In the genomic region with DNA sequence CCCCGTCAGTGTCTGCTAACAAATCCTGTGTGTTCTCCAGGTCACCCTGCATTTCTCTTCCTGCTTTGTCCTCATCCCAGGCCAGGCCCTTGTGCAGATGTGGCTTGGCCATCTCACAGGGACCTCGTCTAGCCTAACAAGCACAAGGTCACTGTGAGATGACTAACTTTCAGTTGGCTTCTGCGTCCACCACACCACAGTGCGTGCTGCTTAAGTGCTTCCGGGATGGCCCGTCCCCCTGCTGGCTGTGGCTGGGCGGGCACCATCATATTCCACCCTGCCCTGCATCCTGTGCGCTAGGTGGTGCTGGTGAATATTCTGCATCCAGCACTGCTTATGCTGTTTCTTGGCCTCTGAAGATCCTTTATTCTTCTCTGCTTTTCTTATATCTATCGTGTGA, we compare ENCODE assay signal across 10 cellular contexts. TPM values are rescaled to one million over a fixed set of nuclear protein-coding genes. Genes with fewer than 3 reads are reported as not detected.
A peak's percentile ranks its signal among the peaks of the same experiment; 100 is the strongest.
DNase-seq lines count a peak whose midpoint lies in the region; ATAC-seq, FAIRE-seq and TF ChIP-seq lines count a peak whose summit lies in the region.
"Had no signal": no experiment of that assay in that cellular context is flagged by ENCODE, and none has a peak within 500 bp of the region (broad histone marks: within the 10 kb centered on the region; RNA-seq: fewer than 3 reads in every experiment).

No MANE protein-coding gene starts in this region.

- no peak overlapping the region for H3K23ac ChIP-seq in IMR-90 (ENCODE audit: low read depth, low read length)

- H3K36me3 ChIP-seq in IMR-90 (ENCODE audit: control insufficient read depth, insufficient read depth, low read length) = peaks cover 27% of the 10 kb centered on the region

- H3K4me1 ChIP-seq in IMR-90 (ENCODE audit: control insufficient read depth, insufficient read depth, low read length) = peaks cover 16% of the 10 kb centered on the region

- no peaks in the 10 kb centered on the region for H4K20me1 ChIP-seq in IMR-90 (ENCODE audit: insufficient read depth, low read length)

- no peak overlapping the region for H4K91ac ChIP-seq in IMR-90 (ENCODE audit: insufficient read depth, low read depth, low read length)

- no peak overlapping the region for H3K4me3 Mint-ChIP-seq in central memory CD8-positive, alpha-beta T cell
- H3K4me3 Mint-ChIP-seq in neural crest cell = peak overlapping the region; percentile 21
- H3K4me3 Mint-ChIP-seq: T-cell had no signal

- H3K27ac Mint-ChIP-seq in central memory CD8-positive, alpha-beta T cell (ENCODE audit: low read depth) = peak overlapping the region; percentile 57
- H3K27ac Mint-ChIP-seq in neural crest cell (ENCODE audit: unreplicated experiment) = no peak overlapping the region
- H3K27ac Mint-ChIP-seq: T-cell had no signal

- H3K14ac ChIP-seq in IMR-90 (replicated peaks; ENCODE audit: low read depth, low read length) = no peak overlapping the region

- no peak overlapping the region for H2AK9ac ChIP-seq in IMR-90 (replicated peaks; ENCODE audit: low read depth, low read length, poor library complexity)

- ATAC-seq in IMR-90 (ENCODE audit: low read depth) = no peak
- no peak for ATAC-seq in central memory CD8-positive, alpha-beta T cell (replicated peaks; ENCODE audit: extremely low read depth, poor library complexity, severe bottlenecking)
- ATAC-seq in GM21786 (IDR thresholded peaks at IDR 0.05; ENCODE audit: unreplicated experiment) = no peak
- no peak for ATAC-seq in left lobe of liver
- no peak for ATAC-seq in GM19395 (IDR thresholded peaks at IDR 0.05; ENCODE audit: unreplicated experiment)

- no peak overlapping the region for H2AK5ac ChIP-seq in IMR-90 (ENCODE audit: low read depth, low read length)

- peaks cover 0 to 7% of the 10 kb centered on the region in 2 experiments; a peak in 1 of 4 replicates for H3K79me1 ChIP-seq in IMR-90 (ENCODE audit: low read depth in 1 of 2, low read length in 2 of 2)

- H3K18ac ChIP-seq in IMR-90 (ENCODE audit: low read depth, low read length) = no peak overlapping the region

- TF ChIP-seq CTCF in GM12864 (IDR thresholded peaks at IDR 0.05; ENCODE audit: low read depth, low read length, missing control alignments) (peak; percentile 10), IMR-90 (conservative IDR thresholded peaks at IDR 0.05; ENCODE audit: low read depth, low read length) (peak; percentile 49), neural crest cell (conservative IDR thresholded peaks at IDR 0.05) (peak; percentile 65)

- peak overlapping the region; percentile 34 for H2AFZ ChIP-seq in IMR-90 (replicated peaks; ENCODE audit: low read length, poor library complexity)

- no peak overlapping the region for H2BK5ac ChIP-seq in IMR-90 (ENCODE audit: low read depth, low read length, poor library complexity, severe bottlenecking)

- FAIRE-seq in GM19239 (lab: Jason Lieb, UNC) = no peak

- H3K4ac ChIP-seq in IMR-90 (ENCODE audit: low read depth, low read length) = no peak overlapping the region; the same call in 1 of the 2 replicates

- H3K27me3 Mint-ChIP-seq in central memory CD8-positive, alpha-beta T cell = no peaks in the 10 kb centered on the region
- H3K27me3 Mint-ChIP-seq in neural crest cell (ENCODE audit: low read depth) = no peaks in the 10 kb centered on the region
- H3K27me3 Mint-ChIP-seq: T-cell had no signal

- H3K36me3 Mint-ChIP-seq in central memory CD8-positive, alpha-beta T cell (ENCODE audit: insufficient read depth) = peaks cover 34% of the 10 kb centered on the region
- peaks cover 19% of the 10 kb centered on the region for H3K36me3 Mint-ChIP-seq in neural crest cell (ENCODE audit: low read depth)

- H3K27me3 ChIP-seq in IMR-90 (ENCODE audit: control insufficient read depth, insufficient read depth, low read length) = no peaks in the 10 kb centered on the region
- H3K27me3 ChIP-seq: neutrophil had no signal

- no peak for TF ChIP-seq RAD21 in IMR-90 (IDR thresholded peaks at IDR 0.05; ENCODE audit: low read length)

- in situ Hi-C loops in IMR-90 (cut with MboI; ENCODE audit: low sequenced_read_pairs) = loop anchor here (25.0 kb wide), 1 partner anchor 851 kb away; no protein-coding TSS in a partner anchor

- H3K4me3 ChIP-seq in GM12864 (ENCODE audit: low read depth, low read length) = no peak overlapping the region
- H3K4me3 ChIP-seq in IMR-90 (ENCODE audit: insufficient read depth, low read depth, low read length) = no peak overlapping the region

- POLR2A ChIA-PET in IMR-90 (lab: Charles Lee; ENCODE audit: unreplicated experiment) = no interaction called here

- H3K4me1 Mint-ChIP-seq in central memory CD8-positive, alpha-beta T cell = no peaks in the 10 kb centered on the region
- H3K4me1 Mint-ChIP-seq in neural crest cell = peaks cover 12% of the 10 kb centered on the region

- TF ChIP-seq POLR2A in IMR-90 (IDR thresholded peaks at IDR 0.05; ENCODE audit: low read depth, low read length) = no peak

- H3K56ac ChIP-seq in IMR-90 (ENCODE audit: extremely low read depth, insufficient read depth, low read length) = no peak overlapping the region

- no TSS peak for BruUV-seq in IMR-90 (replicated peaks; lab: Mats Ljungman, UMichigan)

- H4K8ac ChIP-seq in IMR-90 (ENCODE audit: low read depth in 2 of 2, low read length in 2 of 2) = 0 out of 4 replicates have a peak overlapping the region, but pooled peaks of 1 of the 2 experiments have one; percentile 19

- dilution Hi-C loops in IMR-90 (cut with HindIII; ENCODE audit: low sequenced_read_pairs, unreplicated experiment) = no loop called here

- DNase-seq in GM12864 (ENCODE audit: low read depth) = no peak
- peak; percentile 13 for DNase-seq in IMR-90
- no peak for DNase-seq in central memory CD8-positive, alpha-beta T cell (ENCODE audit: low spot score in 2 of 2)
- DNase-seq in neural crest cell (ENCODE audit: low read depth, low spot score) = peak; percentile 46
- no peak for DNase-seq in GM19239 (ENCODE audit: insufficient read length, low spot score)
- DNase-seq in left lobe of liver (ENCODE audit: low spot score) = no peak

- no peak overlapping the region for H2BK120ac ChIP-seq in IMR-90 (ENCODE audit: low read depth, low read length)

- no peak overlapping the region for H2BK20ac ChIP-seq in IMR-90 (ENCODE audit: low read depth, low read length)

- peaks cover 5% of the 10 kb centered on the region; the same call in 1 of the 2 replicates for H3K9me1 ChIP-seq in IMR-90 (ENCODE audit: insufficient read depth, low read length)

- H3K9me3 Mint-ChIP-seq in central memory CD8-positive, alpha-beta T cell = no peaks in the 10 kb centered on the region
- no peaks in the 10 kb centered on the region for H3K9me3 Mint-ChIP-seq in neural crest cell
- H3K9me3 Mint-ChIP-seq: T-cell had no signal

- 81% methylated on average over 4 of the region's 9 CpGs; no CpG with 5 or more reads in 1 of the 2 experiments for WGBS in IMR-90 (ENCODE audit: extremely low coverage in 2 of 2, insufficient read length in 1 of 2), 2 experiments

- no peak overlapping the region for H3K27ac ChIP-seq in IMR-90 (ENCODE audit: insufficient read depth, low read length)
- H3K27ac ChIP-seq: neutrophil had no signal

- CTCF ChIA-PET in IMR-90 (lab: Yijun Ruan, JAX) = no interaction called here

- no peak overlapping the region for H3K4me2 ChIP-seq in IMR-90 (ENCODE audit: low read depth, low read length)

- no peaks in the 10 kb centered on the region for H3K9me3 ChIP-seq in IMR-90 (ENCODE audit: control insufficient read depth, insufficient read depth, low read length)
- H3K9me3 ChIP-seq: neutrophil had no signal

- H2BK15ac ChIP-seq in IMR-90 (ENCODE audit: low read depth, low read length) = no peak overlapping the region

- intact Hi-C loops in IMR-90 (cut with micrococcal nuclease) = no loop called here

- no peak overlapping the region for H3K9ac ChIP-seq in IMR-90 (ENCODE audit: low read depth, low read length)

- 0 out of 2 replicates have a peak overlapping the region, but pooled peaks have one; percentile 53 for H4K5ac ChIP-seq in IMR-90 (ENCODE audit: low read depth, low read length)

TF ChIP-seq in IMR-90, 13 proteins besides CTCF, POLR2A, EP300 and RAD21 (continues in another document):
- no peak for TF ChIP-seq FOS (IDR thresholded peaks at IDR 0.05; ENCODE audit: low read depth, low read length)
- TF ChIP-seq SMC3 (IDR thresholded peaks at IDR 0.05; ENCODE audit: low read depth, low read length) = no peak
- no peak for TF ChIP-seq MAZ (IDR thresholded peaks at IDR 0.05; ENCODE audit: borderline replicate concordance, low read depth, low read length)
- TF ChIP-seq MXI1 (IDR thresholded peaks at IDR 0.05; ENCODE audit: borderline replicate concordance, low read depth, low read length) = no peak
- TF ChIP-seq, protein P1, sequence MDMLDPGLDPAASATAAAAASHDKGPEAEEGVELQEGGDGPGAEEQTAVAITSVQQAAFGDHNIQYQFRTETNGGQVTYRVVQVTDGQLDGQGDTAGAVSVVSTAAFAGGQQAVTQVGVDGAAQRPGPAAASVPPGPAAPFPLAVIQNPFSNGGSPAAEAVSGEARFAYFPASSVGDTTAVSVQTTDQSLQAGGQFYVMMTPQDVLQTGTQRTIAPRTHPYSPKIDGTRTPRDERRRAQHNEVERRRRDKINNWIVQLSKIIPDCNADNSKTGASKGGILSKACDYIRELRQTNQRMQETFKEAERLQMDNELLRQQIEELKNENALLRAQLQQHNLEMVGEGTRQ (IDR thresholded peaks at IDR 0.05; ENCODE audit: low read depth, low read length) = no peak
- TF ChIP-seq, protein P2, sequence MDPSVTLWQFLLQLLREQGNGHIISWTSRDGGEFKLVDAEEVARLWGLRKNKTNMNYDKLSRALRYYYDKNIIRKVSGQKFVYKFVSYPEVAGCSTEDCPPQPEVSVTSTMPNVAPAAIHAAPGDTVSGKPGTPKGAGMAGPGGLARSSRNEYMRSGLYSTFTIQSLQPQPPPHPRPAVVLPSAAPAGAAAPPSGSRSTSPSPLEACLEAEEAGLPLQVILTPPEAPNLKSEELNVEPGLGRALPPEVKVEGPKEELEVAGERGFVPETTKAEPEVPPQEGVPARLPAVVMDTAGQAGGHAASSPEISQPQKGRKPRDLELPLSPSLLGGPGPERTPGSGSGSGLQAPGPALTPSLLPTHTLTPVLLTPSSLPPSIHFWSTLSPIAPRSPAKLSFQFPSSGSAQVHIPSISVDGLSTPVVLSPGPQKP (IDR thresholded peaks at IDR 0.05; ENCODE audit: borderline replicate concordance, low read depth, low read length) = no peak
- TF ChIP-seq BHLHE40 (IDR thresholded peaks at IDR 0.05; ENCODE audit: low read depth, low read length) = no peak
- TF ChIP-seq CEBPB (IDR thresholded peaks at IDR 0.05; ENCODE audit: low read depth, low read length) = no peak

RNA-seq across cellular contexts. Expression of a gene that starts 33.8 kb away (rescaled TPM):
- total RNA-seq in IMR-90 (2012; rRNA removed) (132 and 147 TPM in 2 replicates), neural crest cell (325 and 368 TPM in 2 replicates), left lobe of liver (28.1 TPM)
- polyA plus RNA-seq in IMR-90 (2012; rRNA removed) = 116 and 149 TPM in 2 replicates
- 44.7 and 152 TPM in 2 replicates for polyA plus RNA-seq in IMR-90 (2012; cell fraction: cytosol; rRNA removed)
- polyA plus RNA-seq in IMR-90 (2012; cell fraction: nucleus; rRNA removed; ENCODE audit: low replicate concordance) = 23.9 and 112 TPM in 2 replicates

RNA-seq across cellular contexts. Expression of a gene that starts 50.1 kb away (rescaled TPM):
- total RNA-seq in IMR-90 (2012; rRNA removed) (7.0 and 11.1 TPM in 2 replicates), neural crest cell (25.3 and 25.6 TPM in 2 replicates), left lobe of liver (5.1 TPM)
- 9.4 and 9.7 TPM in 2 replicates for polyA plus RNA-seq in IMR-90 (2012; rRNA removed)
- 1.9 and 5.2 TPM in 2 replicates for polyA plus RNA-seq in IMR-90 (2012; cell fraction: cytosol; rRNA removed)
- 1.9 and 14.5 TPM in 2 replicates for polyA plus RNA-seq in IMR-90 (2012; cell fraction: nucleus; rRNA removed; ENCODE audit: low replicate concordance)

Comparison
In these comparisons a context has a peak if more than half of its experiments do, and no peak if none do; other contexts are left out.
1. DNase-seq: peak in IMR-90 (single experiment) and neural crest cell (single experiment); none in GM12864 (single experiment), central memory CD8-positive, alpha-beta T cell (0 of 2), GM19239 (single experiment) and left lobe of liver (single experiment).
2. CTCF ChIP-seq: peak in every context shown above with its lines; median percentile 65 in neural crest cell; 49 in IMR-90; 10 in GM12864.